ENCODE assay signal across 2 cellular contexts in the genomic region with DNA sequence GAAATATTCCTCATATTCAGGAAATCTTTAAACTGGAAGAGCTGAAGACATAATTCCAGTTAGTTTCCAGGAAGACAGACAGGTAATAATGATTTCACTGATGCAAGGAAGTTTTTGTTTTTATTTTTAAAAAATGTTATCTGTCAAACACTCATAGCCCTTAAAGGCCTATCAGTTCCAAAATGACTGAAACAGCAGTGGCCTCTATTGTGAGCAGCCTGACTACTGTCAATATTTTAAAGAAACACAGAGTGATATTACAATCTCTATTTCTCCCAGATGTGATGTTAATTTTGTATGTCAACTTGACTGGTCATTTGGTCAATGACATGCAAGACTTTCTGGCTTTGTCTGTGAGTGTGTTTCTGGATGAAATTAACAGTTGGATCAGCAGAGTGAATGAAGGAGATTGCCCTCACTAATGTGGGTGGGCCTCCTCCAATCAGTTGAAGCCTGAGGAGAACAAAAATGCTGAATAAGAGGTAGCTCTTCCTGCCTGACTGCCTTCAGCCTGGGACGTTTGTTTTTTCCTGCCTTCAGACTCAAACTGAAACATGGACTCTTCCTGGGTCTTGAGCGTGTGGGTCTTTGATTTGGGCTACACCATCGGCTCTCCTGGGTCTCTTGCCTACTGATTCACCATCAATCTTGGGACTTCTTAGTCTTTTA.
TF ChIP-seq lines count a peak whose summit lies in the region.

No MANE protein-coding gene starts in this region.

TF ChIP-seq in GM23338, 12 proteins besides CTCF, POLR2A, EP300 and RAD21:
- TF ChIP-seq POLR2AphosphoS5 (IDR thresholded peaks at IDR 0.05; ENCODE audit: low read depth), result no peak
- TF ChIP-seq JUNB (IDR thresholded peaks at IDR 0.05; ENCODE audit: unreplicated experiment), result no peak
- no peak for TF ChIP-seq NANOG (IDR thresholded peaks at IDR 0.05; ENCODE audit: borderline replicate concordance)
- TF ChIP-seq EZH2 (IDR thresholded peaks at IDR 0.05; ENCODE audit: low read depth, unreplicated experiment), result no peak
- TF ChIP-seq STAT1 (IDR thresholded peaks at IDR 0.05; ENCODE audit: unreplicated experiment), result no peak
- TF ChIP-seq, protein P1, sequence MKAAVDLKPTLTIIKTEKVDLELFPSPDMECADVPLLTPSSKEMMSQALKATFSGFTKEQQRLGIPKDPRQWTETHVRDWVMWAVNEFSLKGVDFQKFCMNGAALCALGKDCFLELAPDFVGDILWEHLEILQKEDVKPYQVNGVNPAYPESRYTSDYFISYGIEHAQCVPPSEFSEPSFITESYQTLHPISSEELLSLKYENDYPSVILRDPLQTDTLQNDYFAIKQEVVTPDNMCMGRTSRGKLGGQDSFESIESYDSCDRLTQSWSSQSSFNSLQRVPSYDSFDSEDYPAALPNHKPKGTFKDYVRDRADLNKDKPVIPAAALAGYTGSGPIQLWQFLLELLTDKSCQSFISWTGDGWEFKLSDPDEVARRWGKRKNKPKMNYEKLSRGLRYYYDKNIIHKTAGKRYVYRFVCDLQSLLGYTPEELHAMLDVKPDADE (IDR thresholded peaks at IDR 0.05), result no peak
- no peak for TF ChIP-seq CREB1 (CRISPR knock-in tag; IDR thresholded peaks at IDR 0.05; ENCODE audit: low read depth)
- no peak for TF ChIP-seq ZNF114 (CRISPR knock-in tag; IDR thresholded peaks at IDR 0.05)

TF ChIP-seq in H1, 55 proteins besides CTCF, POLR2A, EP300 and RAD21:
- TF ChIP-seq CBX5 (IDR thresholded peaks at IDR 0.05; ENCODE audit: low read depth, low read length) (no peak), MAFK (IDR thresholded peaks at IDR 0.05; ENCODE audit: low read depth, low read length) (peak; percentile 32; the same call in 1 of the 2 replicates), ASH2L (IDR thresholded peaks at IDR 0.05; ENCODE audit: low read length) (no peak), HDAC6 (IDR thresholded peaks at IDR 0.05; ENCODE audit: low read depth, low read length) (no peak)
